ENCODE assay signal across 8 cellular contexts in the genomic region with DNA sequence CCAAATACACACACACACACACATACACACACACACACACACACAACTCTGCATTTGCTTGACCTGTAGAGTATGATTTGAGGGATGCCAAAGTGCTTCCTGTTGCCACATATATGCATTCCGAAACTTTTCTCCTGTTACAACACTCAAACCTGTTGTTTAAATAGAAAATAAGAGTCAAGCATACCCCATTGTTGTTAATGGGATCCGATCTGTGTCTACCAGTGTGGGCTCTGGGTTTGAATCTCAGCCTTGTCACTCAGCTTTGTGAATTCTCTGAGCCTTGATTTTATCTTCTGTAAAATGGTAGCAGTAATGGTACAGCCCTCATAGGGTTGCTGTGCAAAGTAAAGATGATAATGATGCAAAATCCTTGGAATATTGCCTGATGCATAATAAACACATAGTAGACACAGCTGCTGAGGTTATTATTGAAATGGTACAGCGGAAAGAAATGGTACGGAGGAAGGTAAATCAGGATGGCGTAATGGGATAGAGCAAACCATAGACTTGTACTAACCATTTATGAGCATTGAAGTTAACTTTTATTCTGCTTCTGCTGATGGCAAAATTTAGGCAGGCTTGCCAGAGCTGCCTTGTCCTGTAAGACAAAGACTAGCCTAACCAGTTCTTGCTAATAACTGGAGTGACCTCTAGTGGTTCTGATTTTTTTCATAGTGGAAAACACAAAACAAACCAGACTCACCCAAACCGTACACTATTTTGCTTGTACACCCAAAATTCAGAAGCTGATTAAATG.
DNase-seq lines count a peak whose midpoint lies in the region; ATAC-seq and TF ChIP-seq lines count a peak whose summit lies in the region.

No MANE protein-coding gene starts in this region.

- TF ChIP-seq RAD21 in liver (IDR thresholded peaks at IDR 0.05): peak; percentile 90 to 94

- DNase-seq in GM03348 (ENCODE audit: low spot score): peak; percentile 58
- DNase-seq in NCI-H2029 (lab: John Stamatoyannopoulos, UW): peak; percentile 27
- peak; percentile 7 for DNase-seq in brain pericyte (ENCODE audit: low read depth, low spot score)
- no peak for DNase-seq in NCI-H1436 (lab: John Stamatoyannopoulos, UW)

- H3K9me3 ChIP-seq in liver (ENCODE audit: control insufficient read depth in 4 of 4, low read length in 3 of 4): no peaks in the 10 kb centered on the region

- H3K36me3 ChIP-seq in liver (ENCODE audit: control insufficient read depth in 4 of 4, insufficient read depth in 3 of 4, low read depth in 1 of 4, low read length in 3 of 4): no peaks in the 10 kb centered on the region

- H3K27ac ChIP-seq in liver (ENCODE audit: low read depth in 1 of 2, low read length in 2 of 2): no peak overlapping the region

- no peak overlapping the region for H3K9ac ChIP-seq in liver (ENCODE audit: low read depth in 1 of 2, low read length in 2 of 2)

- peaks cover 0 to 7% (median 2%) of the 10 kb centered on the region in 4 donors for H3K4me1 ChIP-seq in liver (ENCODE audit: control insufficient read depth in 4 of 4, insufficient read depth in 4 of 4, low read length in 3 of 4)

- TF ChIP-seq CTCF in liver (IDR thresholded peaks at IDR 0.05; ENCODE audit: low read depth, low read length, missing input control): peak; percentile 42

- no peak for ATAC-seq in activated CD4-positive, CD25-positive, alpha-beta regulatory T cell treated with anti-CD3 and anti-CD28 coated beads, Interleukin-2, amount 50 U/mL, for 24 hours
- no peak for ATAC-seq in GM18519 (IDR thresholded peaks at IDR 0.05; ENCODE audit: low FRiP score, unreplicated experiment)
- no peak for ATAC-seq in GM21786 (IDR thresholded peaks at IDR 0.05; ENCODE audit: unreplicated experiment)

- no peak overlapping the region for H3K4me3 ChIP-seq in liver (ENCODE audit: low read depth in 1 of 3, low read length in 3 of 3)

- no peaks in the 10 kb centered on the region for H3K27me3 ChIP-seq in liver (ENCODE audit: control insufficient read depth in 4 of 4, insufficient read depth in 4 of 4, low read length in 3 of 4)

- 72% methylated on average over 6 of the region's 6 CpGs for WGBS in liver

TF ChIP-seq in liver, 16 proteins besides CTCF, POLR2A, EP300 and RAD21:
- TF ChIP-seq, protein P1, sequence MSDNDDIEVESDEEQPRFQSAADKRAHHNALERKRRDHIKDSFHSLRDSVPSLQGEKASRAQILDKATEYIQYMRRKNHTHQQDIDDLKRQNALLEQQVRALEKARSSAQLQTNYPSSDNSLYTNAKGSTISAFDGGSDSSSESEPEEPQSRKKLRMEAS (IDR thresholded peaks at IDR 0.05): no peak
- TF ChIP-seq NR2F2 (IDR thresholded peaks at IDR 0.05) (peak; percentile 25), EGR1 (IDR thresholded peaks at IDR 0.05; ENCODE audit: low read depth in 2 of 2) (no peak), TAF1 (conservative IDR thresholded peaks at IDR 0.05) (no peak), YY1 (IDR thresholded peaks at IDR 0.05) (no peak), RXRA (IDR thresholded peaks at IDR 0.05) (no peak)
- TF ChIP-seq, protein P2, sequence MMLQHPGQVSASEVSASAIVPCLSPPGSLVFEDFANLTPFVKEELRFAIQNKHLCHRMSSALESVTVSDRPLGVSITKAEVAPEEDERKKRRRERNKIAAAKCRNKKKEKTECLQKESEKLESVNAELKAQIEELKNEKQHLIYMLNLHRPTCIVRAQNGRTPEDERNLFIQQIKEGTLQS (IDR thresholded peaks at IDR 0.05): no peak
- TF ChIP-seq, protein P3, sequence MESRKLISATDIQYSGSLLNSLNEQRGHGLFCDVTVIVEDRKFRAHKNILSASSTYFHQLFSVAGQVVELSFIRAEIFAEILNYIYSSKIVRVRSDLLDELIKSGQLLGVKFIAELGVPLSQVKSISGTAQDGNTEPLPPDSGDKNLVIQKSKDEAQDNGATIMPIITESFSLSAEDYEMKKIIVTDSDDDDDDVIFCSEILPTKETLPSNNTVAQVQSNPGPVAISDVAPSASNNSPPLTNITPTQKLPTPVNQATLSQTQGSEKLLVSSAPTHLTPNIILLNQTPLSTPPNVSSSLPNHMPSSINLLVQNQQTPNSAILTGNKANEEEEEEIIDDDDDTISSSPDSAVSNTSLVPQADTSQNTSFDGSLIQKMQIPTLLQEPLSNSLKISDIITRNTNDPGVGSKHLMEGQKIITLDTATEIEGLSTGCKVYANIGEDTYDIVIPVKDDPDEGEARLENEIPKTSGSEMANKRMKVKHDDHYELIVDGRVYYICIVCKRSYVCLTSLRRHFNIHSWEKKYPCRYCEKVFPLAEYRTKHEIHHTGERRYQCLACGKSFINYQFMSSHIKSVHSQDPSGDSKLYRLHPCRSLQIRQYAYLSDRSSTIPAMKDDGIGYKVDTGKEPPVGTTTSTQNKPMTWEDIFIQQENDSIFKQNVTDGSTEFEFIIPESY (IDR thresholded peaks at IDR 0.05): no peak
